Comparison of ENCODE assay signal across 1 cellular context in the genomic region with DNA sequence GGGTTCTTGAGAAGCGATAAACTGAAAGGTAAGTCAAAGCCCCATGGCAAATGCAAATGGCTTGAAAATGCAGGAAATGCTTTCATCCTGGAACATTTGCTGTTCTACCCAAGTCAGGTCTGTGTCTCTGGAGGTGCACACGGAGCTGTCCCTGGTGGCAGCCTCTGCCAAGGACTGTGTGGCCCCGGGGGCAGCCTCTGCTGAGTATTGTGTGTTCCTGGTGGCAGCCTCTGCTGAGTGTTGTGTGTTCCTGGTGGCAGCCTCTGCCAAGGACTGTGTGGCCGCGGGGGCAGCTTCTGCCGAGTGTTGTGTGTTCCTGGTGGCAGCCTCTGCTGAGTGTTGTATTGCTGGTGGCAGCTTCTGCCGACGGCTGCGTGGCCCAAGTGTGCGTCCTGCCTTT.
TF ChIP-seq lines count a peak whose summit lies in the region.

No MANE protein-coding gene starts in this region.

TF ChIP-seq in Ishikawa, 13 proteins besides CTCF, POLR2A, EP300 and RAD21 (continued from another document):
- TF ChIP-seq, protein P1, sequence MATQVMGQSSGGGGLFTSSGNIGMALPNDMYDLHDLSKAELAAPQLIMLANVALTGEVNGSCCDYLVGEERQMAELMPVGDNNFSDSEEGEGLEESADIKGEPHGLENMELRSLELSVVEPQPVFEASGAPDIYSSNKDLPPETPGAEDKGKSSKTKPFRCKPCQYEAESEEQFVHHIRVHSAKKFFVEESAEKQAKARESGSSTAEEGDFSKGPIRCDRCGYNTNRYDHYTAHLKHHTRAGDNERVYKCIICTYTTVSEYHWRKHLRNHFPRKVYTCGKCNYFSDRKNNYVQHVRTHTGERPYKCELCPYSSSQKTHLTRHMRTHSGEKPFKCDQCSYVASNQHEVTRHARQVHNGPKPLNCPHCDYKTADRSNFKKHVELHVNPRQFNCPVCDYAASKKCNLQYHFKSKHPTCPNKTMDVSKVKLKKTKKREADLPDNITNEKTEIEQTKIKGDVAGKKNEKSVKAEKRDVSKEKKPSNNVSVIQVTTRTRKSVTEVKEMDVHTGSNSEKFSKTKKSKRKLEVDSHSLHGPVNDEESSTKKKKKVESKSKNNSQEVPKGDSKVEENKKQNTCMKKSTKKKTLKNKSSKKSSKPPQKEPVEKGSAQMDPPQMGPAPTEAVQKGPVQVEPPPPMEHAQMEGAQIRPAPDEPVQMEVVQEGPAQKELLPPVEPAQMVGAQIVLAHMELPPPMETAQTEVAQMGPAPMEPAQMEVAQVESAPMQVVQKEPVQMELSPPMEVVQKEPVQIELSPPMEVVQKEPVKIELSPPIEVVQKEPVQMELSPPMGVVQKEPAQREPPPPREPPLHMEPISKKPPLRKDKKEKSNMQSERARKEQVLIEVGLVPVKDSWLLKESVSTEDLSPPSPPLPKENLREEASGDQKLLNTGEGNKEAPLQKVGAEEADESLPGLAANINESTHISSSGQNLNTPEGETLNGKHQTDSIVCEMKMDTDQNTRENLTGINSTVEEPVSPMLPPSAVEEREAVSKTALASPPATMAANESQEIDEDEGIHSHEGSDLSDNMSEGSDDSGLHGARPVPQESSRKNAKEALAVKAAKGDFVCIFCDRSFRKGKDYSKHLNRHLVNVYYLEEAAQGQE (IDR thresholded peaks at IDR 0.05; ENCODE audit: low read depth) = peak; percentile 54
- no peak for TF ChIP-seq NFIC (IDR thresholded peaks at IDR 0.05)
